16 cellular contexts compared by ENCODE assay signal in the genomic region with DNA sequence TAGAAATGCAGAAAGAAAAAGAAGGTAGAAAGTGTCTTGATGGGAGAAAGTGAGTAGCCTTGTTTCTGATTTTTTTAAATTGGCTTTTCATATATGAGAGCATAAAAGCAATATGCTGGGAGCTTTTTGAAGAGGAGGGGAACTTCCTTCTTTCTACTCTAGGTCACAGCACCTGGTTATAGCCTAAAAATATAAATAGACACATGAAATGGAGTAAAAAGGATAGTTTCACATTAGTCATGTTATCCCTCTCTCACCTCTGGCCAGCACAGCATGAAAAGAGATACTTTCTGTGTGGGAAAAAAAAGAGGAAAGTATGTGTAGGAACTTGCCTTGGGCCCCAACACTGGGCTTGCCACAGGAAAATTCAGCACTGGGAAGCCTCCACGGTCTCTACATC.
DNase-seq lines count a peak whose midpoint lies in the region; ATAC-seq and TF ChIP-seq lines count a peak whose summit lies in the region.
"Had no signal": no experiment of that assay in that cellular context is flagged by ENCODE, and none has a peak within 500 bp of the region (broad histone marks: within the 10 kb centered on the region; RNA-seq: fewer than 3 reads in every experiment).

No MANE protein-coding gene starts in this region.

- ATAC-seq in GM19351 (IDR thresholded peaks at IDR 0.05; ENCODE audit: unreplicated experiment) = peak; percentile 59
- peak; percentile 62 for ATAC-seq in HG02678 (IDR thresholded peaks at IDR 0.05; ENCODE audit: unreplicated experiment)
- peak; percentile 64 for ATAC-seq in HG03342 (IDR thresholded peaks at IDR 0.05; ENCODE audit: unreplicated experiment)
- ATAC-seq in foreskin keratinocyte = no peak
- no peak for ATAC-seq in left lobe of liver
- ATAC-seq: CD8-positive, alpha-beta T cell; T-cell had no signal

- no peaks in the 10 kb centered on the region for H3K27me3 ChIP-seq in foreskin keratinocyte
- no peaks in the 10 kb centered on the region for H3K27me3 ChIP-seq in SK-N-SH (ENCODE audit: insufficient read depth)

- no peak overlapping the region for H3K4me3 ChIP-seq in SK-N-SH (ENCODE audit: low read depth in 2 of 2, low read length in 1 of 2)

- H3K4me2 ChIP-seq in SK-N-SH = no peak overlapping the region

- H3K4me1 ChIP-seq in foreskin keratinocyte = no peaks in the 10 kb centered on the region
- no peaks in the 10 kb centered on the region for H3K4me1 ChIP-seq in SK-N-SH (ENCODE audit: control insufficient read depth in 1 of 2, insufficient read depth in 2 of 2, low read depth in 1 of 2, low read length in 1 of 2)

- no peaks in the 10 kb centered on the region for H3K9me2 ChIP-seq in SK-N-SH

- H2AFZ ChIP-seq in SK-N-SH (ENCODE audit: low read depth) = no peak overlapping the region

- H3K9ac ChIP-seq in SK-N-SH = no peak overlapping the region

- WGBS in SK-N-SH (ENCODE audit: low lambda C conversion rate) = 9% methylated on average over 1 of the region's 1 CpG

- no peaks in the 10 kb centered on the region for H3K9me3 ChIP-seq in SK-N-SH

- CTCF ChIA-PET in SK-N-SH (lab: Yijun Ruan, JAX) = no interaction called here

- TF ChIP-seq CTCF in foreskin keratinocyte (conservative IDR thresholded peaks at IDR 0.05) (no peak), SK-N-SH (IDR thresholded peaks at IDR 0.05) (no peak)

- no peak for TF ChIP-seq RAD21 in SK-N-SH (IDR thresholded peaks at IDR 0.05; ENCODE audit: low read length)

- H3K27ac ChIP-seq in foreskin keratinocyte (no peak overlapping the region), SK-N-SH (ENCODE audit: low read depth in 2 of 2, low read length in 1 of 2) (no peak overlapping the region)

- H3K79me2 ChIP-seq in SK-N-SH (ENCODE audit: insufficient read depth) = no peaks in the 10 kb centered on the region

- no peak for TF ChIP-seq EP300 in SK-N-SH (IDR thresholded peaks at IDR 0.05; ENCODE audit: borderline replicate concordance in 1 of 2, low read depth in 1 of 2, low read length in 1 of 2)

- peaks cover 0 to 5% of the 10 kb centered on the region in 2 experiments for H3K36me3 ChIP-seq in SK-N-SH (replicated peaks in 1 of 2; ENCODE audit: control insufficient read depth in 1 of 2, insufficient read depth in 2 of 2, low read length in 1 of 2)

- no peaks in the 10 kb centered on the region for H4K20me1 ChIP-seq in SK-N-SH (ENCODE audit: insufficient read depth)

- POLR2A ChIA-PET in SK-N-SH (lab: Yijun Ruan, JAX) = no interaction called here

- DNase-seq in foreskin keratinocyte (peak; percentile 2 to 23), SK-N-SH (no peak), left lobe of liver (ENCODE audit: low spot score) (no peak)
- no peak for DNase-seq in activated CD4-positive, alpha-beta T cell treated with anti-CD3 and anti-CD28 coated beads, Interleukin-2, amount 50 U/mL, for 48 hours
- DNase-seq: CD8-positive, alpha-beta T cell; H7; NCI-H1436 treated with DMSO at 0.1 percent for 48 hours; NCI-H2081 treated with DMSO at 0.1 percent for 48 hours; NCI-H345; NCI-H69; NK-92 treated with Interleukin-12 subunit alpha and Interleukin-12 subunit beta, amount 100 ng/mL, for 24 hours; T-cell; T1000 had no signal

- H3F3A ChIP-seq in SK-N-SH (replicated peaks; ENCODE audit: insufficient read depth) = no peaks in the 10 kb centered on the region

TF ChIP-seq in SK-N-SH, 30 proteins besides CTCF, POLR2A, EP300 and RAD21:
- TF ChIP-seq, protein P1, sequence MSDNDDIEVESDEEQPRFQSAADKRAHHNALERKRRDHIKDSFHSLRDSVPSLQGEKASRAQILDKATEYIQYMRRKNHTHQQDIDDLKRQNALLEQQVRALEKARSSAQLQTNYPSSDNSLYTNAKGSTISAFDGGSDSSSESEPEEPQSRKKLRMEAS (IDR thresholded peaks at IDR 0.05; ENCODE audit: low read depth) = no peak
- TF ChIP-seq NRF1 (IDR thresholded peaks at IDR 0.05; ENCODE audit: low read depth, low read length) (no peak), GATA2 (CRISPR knock-in tag; IDR thresholded peaks at IDR 0.05) (no peak), TAF1 (IDR thresholded peaks at IDR 0.05; ENCODE audit: borderline replicate concordance, low read depth, low read length) (no peak), EZH2phosphoT487 (IDR thresholded peaks at IDR 0.05; ENCODE audit: borderline replicate concordance, low read depth) (no peak), USF2 (IDR thresholded peaks at IDR 0.05; ENCODE audit: borderline replicate concordance, low read depth, low read length) (no peak), FOXM1 (IDR thresholded peaks at IDR 0.05; ENCODE audit: low read depth) (no peak), RXRA (IDR thresholded peaks at IDR 0.05; ENCODE audit: borderline replicate concordance, low read depth) (no peak)
- TF ChIP-seq, protein P2, sequence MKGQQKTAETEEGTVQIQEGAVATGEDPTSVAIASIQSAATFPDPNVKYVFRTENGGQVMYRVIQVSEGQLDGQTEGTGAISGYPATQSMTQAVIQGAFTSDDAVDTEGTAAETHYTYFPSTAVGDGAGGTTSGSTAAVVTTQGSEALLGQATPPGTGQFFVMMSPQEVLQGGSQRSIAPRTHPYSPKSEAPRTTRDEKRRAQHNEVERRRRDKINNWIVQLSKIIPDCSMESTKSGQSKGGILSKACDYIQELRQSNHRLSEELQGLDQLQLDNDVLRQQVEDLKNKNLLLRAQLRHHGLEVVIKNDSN (IDR thresholded peaks at IDR 0.05; ENCODE audit: borderline replicate concordance, low read depth) = no peak

Comparison
In these comparisons a context has a peak if more than half of its experiments do, and no peak if none do; other contexts are left out.
1. ATAC-seq: peak in GM19351 (single experiment), HG02678 (single experiment) and HG03342 (single experiment); none in foreskin keratinocyte (single experiment) and left lobe of liver (single experiment).
2. DNase-seq: peak in foreskin keratinocyte (2 of 2); none in SK-N-SH (single experiment), left lobe of liver (single experiment) and activated CD4-positive, alpha-beta T cell treated with anti-CD3 and anti-CD28 coated beads, Interleukin-2, amount 50 U/mL, for 48 hours (0 of 2).